In the genomic region with DNA sequence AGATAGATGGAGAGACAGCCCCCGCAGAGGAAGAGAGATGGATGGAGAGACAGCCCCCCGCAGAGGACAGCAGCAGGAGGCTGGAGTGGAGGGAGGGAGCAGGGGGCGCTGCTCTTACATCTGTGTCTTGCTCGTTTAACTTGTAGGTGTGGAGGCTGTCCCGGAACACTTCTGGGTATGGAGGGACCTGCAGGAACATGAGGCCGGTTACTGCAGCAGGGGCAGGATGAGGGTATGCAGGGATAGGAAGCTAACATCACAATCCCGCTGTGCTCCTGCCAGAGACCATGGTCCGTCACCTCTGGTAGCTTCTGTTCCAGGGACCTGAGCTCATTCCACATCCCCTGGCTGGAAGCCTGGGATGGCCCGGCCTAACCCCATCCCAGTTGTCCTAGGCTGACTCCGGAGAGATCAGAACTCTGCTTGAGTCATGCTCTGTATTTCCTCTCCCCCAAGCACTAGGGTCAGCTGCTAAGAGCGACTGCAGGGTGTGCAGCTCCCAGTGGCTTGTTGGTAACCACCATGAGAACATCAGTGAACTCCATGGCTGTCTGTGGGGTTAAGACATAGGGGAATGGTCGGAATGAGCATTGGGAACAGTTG, we compare ENCODE assay signal across 1 cellular context.
TF ChIP-seq lines count a peak whose summit lies in the region.

No MANE protein-coding gene starts in this region.

TF ChIP-seq in IMR-90, 13 proteins besides CTCF, POLR2A, EP300 and RAD21:
- TF ChIP-seq BHLHE40 (IDR thresholded peaks at IDR 0.05; ENCODE audit: low read depth, low read length), result no peak
- TF ChIP-seq CEBPB (IDR thresholded peaks at IDR 0.05; ENCODE audit: low read depth, low read length), result no peak
TF ChIP-seq in IMR-90: peak in this region for 0.
